24 cellular contexts compared by ENCODE assay signal in the genomic region with DNA sequence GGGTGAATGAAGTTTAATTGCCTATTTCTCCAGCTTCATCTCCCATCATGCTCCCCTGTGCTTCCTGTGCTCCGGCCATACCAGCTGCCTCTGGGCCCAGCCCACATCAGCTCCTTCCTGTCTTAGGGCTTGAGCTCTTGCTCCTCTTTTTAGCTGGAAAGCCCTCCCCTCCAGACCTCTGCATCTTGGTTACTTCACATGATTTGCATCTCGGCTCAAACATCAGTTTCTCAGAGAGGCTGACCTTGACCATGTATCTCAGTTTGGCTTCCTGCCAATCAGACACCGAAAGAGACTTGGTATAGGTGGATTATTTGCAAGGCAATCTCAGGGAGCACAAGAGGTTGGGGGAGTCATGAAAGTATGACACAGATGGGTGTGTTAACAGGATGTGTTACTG.
"Had no signal": no experiment of that assay in that cellular context is flagged by ENCODE, and none has a peak within 500 bp of the region (broad histone marks: within the 10 kb centered on the region; RNA-seq: fewer than 3 reads in every experiment).

No MANE protein-coding gene starts in this region.

- H3K4me3 ChIP-seq: adrenal gland, MG63 had no signal

- DNase-seq: activated CD4-positive, alpha-beta T cell treated with anti-CD3 and anti-CD28 coated beads for 36 hours; activated CD4-positive, alpha-beta T cell treated with anti-CD3 and anti-CD28 coated beads, Interleukin-2, amount 50 U/mL, for 1 hour; activated CD8-positive, alpha-beta memory T cell treated with anti-CD3 and anti-CD28 coated beads, Interleukin-2, amount 50 U/mL, for 48 hours; activated CD8-positive, alpha-beta T cell treated with anti-CD3 and anti-CD28 coated beads for 36 hours; activated naive CD4-positive, alpha-beta T cell treated with anti-CD3 and anti-CD28 coated beads, Interleukin-2, amount 50 U/mL, for 16 hours; activated naive CD8-positive, alpha-beta T cell treated with anti-CD3 and anti-CD28 coated beads, Interleukin-2, amount 10 ng/mL, durations not matched to agents 7 days and 5 days; activated T-cell treated with anti-CD3 and anti-CD28 coated beads, Interleukin-2, amount 50 U/mL, for 1 hour; adrenal gland; anterior cingulate cortex; central memory CD4-positive, alpha-beta T cell; cortex of kidney; MG63; NCI-H1105; NCI-H1436; NCI-H1694 treated with DMSO at 0.1 percent for 48 hours; NCI-H2081; NCI-H2171 treated with DMSO at 0.1 percent for 48 hours; NCI-H226; NCI-H526 treated with DMSO at 0.1 percent for 48 hours; NCI-H82; SIG-M5; T-helper 2 cell; T1000; WERI-Rb-1 had no signal

- ATAC-seq: activated CD4-positive, alpha-beta T cell treated with anti-CD3 and anti-CD28 coated beads for 36 hours; activated CD8-positive, alpha-beta T cell treated with anti-CD3 and anti-CD28 coated beads for 36 hours had no signal

- H3K27ac ChIP-seq: adrenal gland, WERI-Rb-1 had no signal

- H3K27me3 ChIP-seq: adrenal gland, MG63 had no signal

- H3K36me3 ChIP-seq: adrenal gland, MG63, WERI-Rb-1 had no signal

- H3K9me3 ChIP-seq: adrenal gland, MG63 had no signal
